1 cellular context compared by ENCODE assay signal in genomic region chr3:51389423-51390183, GRCh38.
TF ChIP-seq lines count a peak whose summit lies in the region.

No MANE protein-coding gene starts in this region.

TF ChIP-seq in HEK293, 187 proteins besides CTCF, POLR2A, EP300 and RAD21 (continued from another document):
- TF ChIP-seq ZNF701 (tag by site-specific recombination; IDR thresholded peaks at IDR 0.05) (no peak), BCL6B (tag by site-specific recombination; IDR thresholded peaks at IDR 0.05) (no peak), SETDB1 (IDR thresholded peaks at IDR 0.05; ENCODE audit: insufficient read length, low read length) (no peak), ZNF175 (tag by site-specific recombination; IDR thresholded peaks at IDR 0.05) (no peak), ZNF549 (tag by site-specific recombination; IDR thresholded peaks at IDR 0.05) (no peak)
